19 cellular contexts compared by ENCODE assay signal in genomic region chr17:7817643-7817964, GRCh38. TPM values are rescaled to one million over a fixed set of nuclear protein-coding genes. Genes with fewer than 3 reads are reported as not detected.
DNase-seq lines count a peak whose midpoint lies in the region; ATAC-seq and TF ChIP-seq lines count a peak whose summit lies in the region.
"Had no signal": no experiment of that assay in that cellular context is flagged by ENCODE, and none has a peak within 500 bp of the region (broad histone marks: within the 10 kb centered on the region; RNA-seq: fewer than 3 reads in every experiment).

No MANE protein-coding gene starts in this region.

- H2AK5ac ChIP-seq in neuronal stem cell (ENCODE audit: low read depth, low read length) = no peak overlapping the region

- H4K8ac ChIP-seq in neuronal stem cell (ENCODE audit: low read depth, low read length) = no peak overlapping the region

- peaks cover 20% of the 10 kb centered on the region for H3K27me3 Mint-ChIP-seq in chondrocyte (ENCODE audit: low read depth)
- H3K27me3 Mint-ChIP-seq in endothelial cell (ENCODE audit: unreplicated experiment) = peaks cover 5% of the 10 kb centered on the region

- WGBS in neuronal stem cell (ENCODE audit: extremely low coverage in 2 of 2, insufficient read length in 2 of 2, insufficient replicate concordance in 1 of 2), 2 donors = no CpG with 5 or more reads among the region's 9 CpGs

- H2BK12ac ChIP-seq in neuronal stem cell (ENCODE audit: low read length) = no peak overlapping the region

- no peak overlapping the region for H3K4ac ChIP-seq in neuronal stem cell (ENCODE audit: low read length)

- no peak overlapping the region for H3K4me3 ChIP-seq in neuronal stem cell (ENCODE audit: low read length in 2 of 2)
- H3K4me3 ChIP-seq: BLaER1, GM23338, HAP-1 had no signal

- peak overlapping the region; percentile 70 for H3K9ac ChIP-seq in neuronal stem cell (ENCODE audit: low read depth, low read length, poor library complexity)
- H3K9ac ChIP-seq: BLaER1 had no signal

- H3K18ac ChIP-seq in neuronal stem cell (ENCODE audit: low read length) = no peak overlapping the region

- no peak overlapping the region for H2BK120ac ChIP-seq in neuronal stem cell (ENCODE audit: low read depth, low read length)

- H3K4me1 Mint-ChIP-seq in chondrocyte (ENCODE audit: low read depth) = no peaks in the 10 kb centered on the region
- H3K4me1 Mint-ChIP-seq in endothelial cell (ENCODE audit: unreplicated experiment) = no peaks in the 10 kb centered on the region
- H3K4me1 Mint-ChIP-seq: B cell, GM23338 had no signal

- H3K79me1 ChIP-seq in neuronal stem cell (ENCODE audit: low read depth, low read length) = no peaks in the 10 kb centered on the region

- no peak overlapping the region for H3K27ac ChIP-seq in neuronal stem cell (replicated peaks; ENCODE audit: low read length)
- H3K27ac ChIP-seq: BLaER1, C4-2B had no signal

- no peaks in the 10 kb centered on the region for H3K4me1 ChIP-seq in neuronal stem cell (ENCODE audit: control insufficient read depth in 2 of 2, insufficient read depth in 1 of 2, low read depth in 1 of 2, low read length in 2 of 2)
- H3K4me1 ChIP-seq: BLaER1, HAP-1 had no signal

- H3K36me3 Mint-ChIP-seq in chondrocyte (ENCODE audit: low read depth) (no peaks in the 10 kb centered on the region), endothelial cell (ENCODE audit: low read depth, unreplicated experiment) (no peaks in the 10 kb centered on the region)
- H3K36me3 Mint-ChIP-seq: CD4-positive, CD25-positive, alpha-beta regulatory T cell; CD8-positive, alpha-beta T cell had no signal

- H3K4me3 Mint-ChIP-seq in chondrocyte (ENCODE audit: unreplicated experiment) (no peak overlapping the region), endothelial cell (ENCODE audit: unreplicated experiment) (peak overlapping the region; percentile 65)
- H3K4me3 Mint-ChIP-seq: B cell; CD4-positive, CD25-positive, alpha-beta regulatory T cell; CD8-positive, alpha-beta T cell; GM23338; HFFc6 had no signal

- no peak overlapping the region for H2BK15ac ChIP-seq in neuronal stem cell (ENCODE audit: low read length)

- H3K4me2 ChIP-seq in neuronal stem cell (ENCODE audit: insufficient read depth, low read length, poor library complexity, severe bottlenecking) = no peak overlapping the region
- H3K4me2 ChIP-seq: BLaER1, GM23338 had no signal

- no peak for TF ChIP-seq CTCF in chondrocyte (IDR thresholded peaks at IDR 0.05)
- no peak for TF ChIP-seq CTCF in endothelial cell (IDR thresholded peaks at IDR 0.05; ENCODE audit: unreplicated experiment)

- no peaks in the 10 kb centered on the region for H3K9me3 ChIP-seq in neuronal stem cell (replicated peaks in 1 of 2; ENCODE audit: control insufficient read depth in 2 of 2, insufficient read depth in 1 of 2, low read depth in 1 of 2, low read length in 2 of 2)
- H3K9me3 ChIP-seq: BLaER1, Caco-2, HAP-1 had no signal

- no peak overlapping the region for H3K23ac ChIP-seq in neuronal stem cell (ENCODE audit: low read depth, low read length, poor library complexity)

- H3K27me3 ChIP-seq in neuronal stem cell (ENCODE audit: control insufficient read depth in 3 of 3, insufficient read depth in 3 of 3, low read depth in 1 of 3, low read length in 3 of 3) = peaks cover 0 to 47% (median 4%) of the 10 kb centered on the region in 3 experiments

- DNase-seq in chondrocyte (ENCODE audit: low spot score) (peak; percentile 69), endothelial cell (ENCODE audit: low spot score) (no peak), neuronal stem cell (ENCODE audit: low spot score) (no peak), amygdala (lab: John Stamatoyannopoulos, UW) (no peak), AG08395 (ENCODE audit: low spot score) (no peak)
- DNase-seq: CD4-positive, CD25-positive, alpha-beta regulatory T cell; CD8-positive, alpha-beta T cell; DMS153; DND-41; HFFc6 had no signal

- no peak overlapping the region for H4K91ac ChIP-seq in neuronal stem cell (ENCODE audit: low read depth, low read length, poor library complexity)

- H3K36me3 ChIP-seq in neuronal stem cell (replicated peaks in 1 of 2; ENCODE audit: control insufficient read depth in 2 of 2, insufficient read depth in 2 of 2, low read length in 2 of 2) = no peaks in the 10 kb centered on the region
- H3K36me3 ChIP-seq: BLaER1, HAP-1 had no signal

- ATAC-seq in HG03045 (IDR thresholded peaks at IDR 0.05; ENCODE audit: unreplicated experiment) = no peak
- ATAC-seq: CD8-positive, alpha-beta T cell; GM23338 had no signal

- H3K9me3 Mint-ChIP-seq in chondrocyte (ENCODE audit: low read depth) = no peaks in the 10 kb centered on the region
- no peaks in the 10 kb centered on the region for H3K9me3 Mint-ChIP-seq in endothelial cell (ENCODE audit: unreplicated experiment)
- H3K9me3 Mint-ChIP-seq: CD8-positive, alpha-beta T cell; GM23338; HFFc6 had no signal

- no peak overlapping the region for H3K14ac ChIP-seq in neuronal stem cell (ENCODE audit: low read length)

- no peak overlapping the region for H2AFZ ChIP-seq in neuronal stem cell (ENCODE audit: low read length)
- H2AFZ ChIP-seq: GM23338 had no signal

- H2BK5ac ChIP-seq in neuronal stem cell (ENCODE audit: low read length) = no peak overlapping the region

- H3K27ac Mint-ChIP-seq in chondrocyte (ENCODE audit: unreplicated experiment) (no peak overlapping the region), endothelial cell (ENCODE audit: unreplicated experiment) (no peak overlapping the region)
- H3K27ac Mint-ChIP-seq: B cell; CD4-positive, CD25-positive, alpha-beta regulatory T cell; CD8-positive, alpha-beta T cell; GM23338; HFFc6 had no signal

RNA-seq across cellular contexts. Expression of gene KDM6B, which starts 16.4 kb away (rescaled TPM):
- total RNA-seq in chondrocyte (36.6 to 38.2 TPM (median 37.4 TPM) in 3 replicates), endothelial cell (ENCODE audit: unreplicated experiment) (47.4 TPM)
- polyA plus RNA-seq in neuronal stem cell (2013, experiment 1 of 2) = 20.0 TPM
- 21.1 TPM for polyA plus RNA-seq in neuronal stem cell (2013, experiment 2 of 2)

RNA-seq across cellular contexts. Expression of gene TMEM88, which starts 37.3 kb away (rescaled TPM):
- 1.6 to 1.9 TPM (median 1.8 TPM) in 3 replicates for total RNA-seq in chondrocyte
- total RNA-seq in endothelial cell (ENCODE audit: unreplicated experiment) = 13.6 TPM
- 132 TPM for polyA plus RNA-seq in neuronal stem cell (2013, experiment 1 of 2)
- 128 TPM for polyA plus RNA-seq in neuronal stem cell (2013, experiment 2 of 2)
- total RNA-seq: A172, H4 had no signal
- polyA plus RNA-seq: CD4-positive, CD25-positive, alpha-beta regulatory T cell had no signal

RNA-seq across cellular contexts. Expression of gene NAA38, which starts 39.8 kb away (rescaled TPM):
- total RNA-seq in chondrocyte (52.9 to 94.6 TPM (median 57.5 TPM) in 3 replicates), endothelial cell (ENCODE audit: unreplicated experiment) (97.9 TPM)
- polyA plus RNA-seq in neuronal stem cell (2013, experiment 1 of 2) = 74.6 TPM
- 76.9 TPM for polyA plus RNA-seq in neuronal stem cell (2013, experiment 2 of 2)

RNA-seq across cellular contexts. Expression of gene CYB5D1, which starts 40.2 kb away (rescaled TPM):
- total RNA-seq in chondrocyte (6.9 to 10.5 TPM (median 8.6 TPM) in 3 replicates), endothelial cell (ENCODE audit: unreplicated experiment) (6.4 TPM)
- 10.9 TPM for polyA plus RNA-seq in neuronal stem cell (2013, experiment 1 of 2)
- polyA plus RNA-seq in neuronal stem cell (2013, experiment 2 of 2) = 10.9 TPM
